Comparison of ENCODE assay signal across 17 cellular contexts in genomic region chr14:21379338-21379737, GRCh38.
"Had no signal": no experiment of that assay in that cellular context is flagged by ENCODE, and none has a peak within 500 bp of the region (broad histone marks: within the 10 kb centered on the region; RNA-seq: fewer than 3 reads in every experiment).

No MANE protein-coding gene starts in this region.

- H3K4me3 ChIP-seq: hepatocyte, right atrium auricular region, stomach had no signal

- H3K36me3 ChIP-seq: neutrophil, right atrium auricular region had no signal

- H3K27me3 ChIP-seq: foreskin keratinocyte, hepatocyte, neutrophil, right atrium auricular region, stomach had no signal

- H3K9me3 Mint-ChIP-seq: dendritic cell treated with granulocyte-macrophage colony-stimulating factor and Interleukin-4, amounts not matched to agents 40 ng/mL and 50 ng/mL, for 4 days; naive thymus-derived CD4-positive, alpha-beta T cell; nephron progenitor cell; type B pancreatic cell had no signal

- H3K27me3 Mint-ChIP-seq: dendritic cell treated with granulocyte-macrophage colony-stimulating factor and Interleukin-4, amounts not matched to agents 40 ng/mL and 50 ng/mL, for 4 days; naive thymus-derived CD4-positive, alpha-beta T cell; type B pancreatic cell had no signal

- ATAC-seq: foreskin keratinocyte; left colon; naive thymus-derived CD4-positive, alpha-beta T cell had no signal

- H3K9me3 ChIP-seq: neutrophil, right atrium auricular region, stomach had no signal

- H2AFZ ChIP-seq: hepatocyte had no signal

- DNase-seq: foreskin keratinocyte; left colon; mesendoderm; naive thymus-derived CD4-positive, alpha-beta T cell; nephron progenitor cell; small intestine; stimulated activated CD4-positive, alpha-beta T cell treated with anti-CD3 and anti-CD28 coated beads, Interleukin-12 subunit alpha, Interleukin-12 subunit beta, amount 100 ng/mL, for 4 hours; stimulated activated naive CD4-positive, alpha-beta T cell; stomach; substantia nigra had no signal

- H3K4me3 Mint-ChIP-seq: dendritic cell treated with granulocyte-macrophage colony-stimulating factor and Interleukin-4, amounts not matched to agents 40 ng/mL and 50 ng/mL, for 4 days; naive thymus-derived CD4-positive, alpha-beta T cell; nephron progenitor cell; type B pancreatic cell had no signal

- H3K27ac Mint-ChIP-seq: dendritic cell treated with granulocyte-macrophage colony-stimulating factor and Interleukin-4, amounts not matched to agents 40 ng/mL and 50 ng/mL, for 4 days; nephron progenitor cell; type B pancreatic cell had no signal

- H3K4me2 ChIP-seq: hepatocyte had no signal

- H3K27ac ChIP-seq: foreskin keratinocyte, hepatocyte, neutrophil, right atrium auricular region, stomach had no signal

- FAIRE-seq: colon, small intestine, urothelium cell line had no signal
